In the genomic region with DNA sequence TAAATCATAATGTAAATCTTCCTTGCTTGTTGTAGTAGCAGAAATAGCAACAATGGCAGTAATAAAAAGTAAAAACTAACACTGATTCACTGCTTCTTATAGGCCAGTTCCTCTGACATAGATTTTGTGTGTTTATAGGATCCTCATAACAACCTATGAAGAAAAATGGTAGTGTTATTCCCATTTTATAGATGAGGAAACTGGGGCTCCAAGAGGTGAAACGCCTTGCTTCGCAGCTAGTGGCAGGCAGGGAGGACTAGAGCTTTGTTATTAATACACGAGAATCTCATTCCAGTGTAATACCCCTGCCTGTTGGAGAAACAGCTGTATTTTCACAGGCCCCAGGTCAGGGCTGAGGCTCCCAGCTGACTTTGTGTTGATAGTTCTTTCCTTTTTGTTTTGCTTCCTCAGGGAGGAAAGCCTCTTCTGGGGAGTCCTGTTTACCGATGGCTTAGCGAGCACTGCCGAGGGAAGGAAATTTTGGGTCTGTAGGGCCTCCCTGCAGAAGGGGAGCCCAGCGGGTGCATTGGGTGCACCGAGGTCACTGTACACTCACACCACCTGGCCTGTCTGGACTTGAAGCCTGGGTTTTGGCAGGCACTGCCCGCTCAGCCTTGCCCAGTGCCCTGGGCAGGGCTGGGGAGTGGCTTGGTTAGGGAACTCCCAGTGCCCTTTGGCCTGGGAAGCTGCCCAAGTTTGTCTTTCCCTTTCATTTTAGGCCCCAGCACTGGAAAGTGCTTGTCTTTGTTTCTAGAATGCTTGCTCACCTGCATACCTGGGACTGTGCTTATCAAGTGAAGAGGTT, we compare ENCODE assay signal across 1 cellular context.
TF ChIP-seq lines count a peak whose summit lies in the region.

No MANE protein-coding gene starts in this region.

TF ChIP-seq in liver, 16 proteins besides CTCF, POLR2A, EP300 and RAD21 (continued from another document):
- TF ChIP-seq, protein P1, sequence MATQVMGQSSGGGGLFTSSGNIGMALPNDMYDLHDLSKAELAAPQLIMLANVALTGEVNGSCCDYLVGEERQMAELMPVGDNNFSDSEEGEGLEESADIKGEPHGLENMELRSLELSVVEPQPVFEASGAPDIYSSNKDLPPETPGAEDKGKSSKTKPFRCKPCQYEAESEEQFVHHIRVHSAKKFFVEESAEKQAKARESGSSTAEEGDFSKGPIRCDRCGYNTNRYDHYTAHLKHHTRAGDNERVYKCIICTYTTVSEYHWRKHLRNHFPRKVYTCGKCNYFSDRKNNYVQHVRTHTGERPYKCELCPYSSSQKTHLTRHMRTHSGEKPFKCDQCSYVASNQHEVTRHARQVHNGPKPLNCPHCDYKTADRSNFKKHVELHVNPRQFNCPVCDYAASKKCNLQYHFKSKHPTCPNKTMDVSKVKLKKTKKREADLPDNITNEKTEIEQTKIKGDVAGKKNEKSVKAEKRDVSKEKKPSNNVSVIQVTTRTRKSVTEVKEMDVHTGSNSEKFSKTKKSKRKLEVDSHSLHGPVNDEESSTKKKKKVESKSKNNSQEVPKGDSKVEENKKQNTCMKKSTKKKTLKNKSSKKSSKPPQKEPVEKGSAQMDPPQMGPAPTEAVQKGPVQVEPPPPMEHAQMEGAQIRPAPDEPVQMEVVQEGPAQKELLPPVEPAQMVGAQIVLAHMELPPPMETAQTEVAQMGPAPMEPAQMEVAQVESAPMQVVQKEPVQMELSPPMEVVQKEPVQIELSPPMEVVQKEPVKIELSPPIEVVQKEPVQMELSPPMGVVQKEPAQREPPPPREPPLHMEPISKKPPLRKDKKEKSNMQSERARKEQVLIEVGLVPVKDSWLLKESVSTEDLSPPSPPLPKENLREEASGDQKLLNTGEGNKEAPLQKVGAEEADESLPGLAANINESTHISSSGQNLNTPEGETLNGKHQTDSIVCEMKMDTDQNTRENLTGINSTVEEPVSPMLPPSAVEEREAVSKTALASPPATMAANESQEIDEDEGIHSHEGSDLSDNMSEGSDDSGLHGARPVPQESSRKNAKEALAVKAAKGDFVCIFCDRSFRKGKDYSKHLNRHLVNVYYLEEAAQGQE (IDR thresholded peaks at IDR 0.05) = peak; percentile 44
- TF ChIP-seq FOXA1 (IDR thresholded peaks at IDR 0.05) (no peak), EGR1 (IDR thresholded peaks at IDR 0.05; ENCODE audit: low read depth in 2 of 2) (peak in 1 of 2 donors; percentile 43), SP1 (IDR thresholded peaks at IDR 0.05) (peak; percentile 93), HNF4G (IDR thresholded peaks at IDR 0.05) (peak; percentile 68), NR2F2 (IDR thresholded peaks at IDR 0.05) (peak; percentile 93), YY1 (IDR thresholded peaks at IDR 0.05) (no peak)
- TF ChIP-seq, protein P2, sequence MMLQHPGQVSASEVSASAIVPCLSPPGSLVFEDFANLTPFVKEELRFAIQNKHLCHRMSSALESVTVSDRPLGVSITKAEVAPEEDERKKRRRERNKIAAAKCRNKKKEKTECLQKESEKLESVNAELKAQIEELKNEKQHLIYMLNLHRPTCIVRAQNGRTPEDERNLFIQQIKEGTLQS (IDR thresholded peaks at IDR 0.05) = no peak
TF ChIP-seq in liver: peak in this region for 12.
